ENCODE assay signal across 18 cellular contexts in the genomic region with DNA sequence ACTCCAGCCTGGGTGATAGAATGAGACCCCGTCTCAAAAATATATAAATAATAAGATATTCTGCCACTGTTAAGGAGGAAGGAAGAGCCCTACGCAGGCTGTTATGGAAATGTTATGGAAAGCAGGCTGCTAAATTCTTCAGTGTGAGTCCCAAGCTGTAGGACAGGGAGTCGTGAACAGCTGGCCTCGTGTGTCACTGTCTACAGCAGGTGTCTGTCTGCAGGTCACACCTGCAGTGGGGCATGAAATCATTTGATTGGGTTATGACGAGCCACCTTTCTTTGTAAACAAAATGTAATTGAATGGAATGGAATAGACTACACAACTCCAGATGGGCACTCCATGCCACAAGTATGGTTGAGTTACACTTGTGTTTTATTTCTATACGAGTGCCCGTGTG. TPM values are rescaled to one million over a fixed set of nuclear protein-coding genes. Genes with fewer than 3 reads are reported as not detected.
DNase-seq lines count a peak whose midpoint lies in the region; ATAC-seq and TF ChIP-seq lines count a peak whose summit lies in the region.
"Had no signal": no experiment of that assay in that cellular context is flagged by ENCODE, and none has a peak within 500 bp of the region (broad histone marks: within the 10 kb centered on the region; RNA-seq: fewer than 3 reads in every experiment).

No MANE protein-coding gene starts in this region.

- CTCF ChIA-PET in OCI-LY7 (lab: Charles Lee; ENCODE audit: unreplicated experiment), result no interaction called here

- H4K20me1 ChIP-seq in OCI-LY7 (ENCODE audit: insufficient read depth, low read length), result no peaks in the 10 kb centered on the region

- no peaks in the 10 kb centered on the region for H3K36me3 Mint-ChIP-seq in activated naive CD8-positive, alpha-beta T cell treated with anti-CD3 and anti-CD28 coated beads, Interleukin-2, amount 50 U/mL, for 24 hours (ENCODE audit: low read depth)
- H3K36me3 Mint-ChIP-seq: activated naive CD8-positive, alpha-beta T cell had no signal

- H3K27ac Mint-ChIP-seq in activated naive CD8-positive, alpha-beta T cell treated with anti-CD3 and anti-CD28 coated beads, Interleukin-2, amount 50 U/mL, for 24 hours, result no peak overlapping the region
- H3K27ac Mint-ChIP-seq: activated naive CD8-positive, alpha-beta T cell had no signal

- H2AFZ ChIP-seq in OCI-LY7 (ENCODE audit: low read length), result no peak overlapping the region
- H2AFZ ChIP-seq: PC-9 had no signal

- H3K4me2 ChIP-seq in OCI-LY7 (ENCODE audit: low read length), result peak overlapping the region; percentile 3; the same call in 1 of the 2 replicates
- H3K4me2 ChIP-seq: PC-9 had no signal

- no peak overlapping the region for H3K4me3 ChIP-seq in OCI-LY7 (ENCODE audit: low read depth, low read length, poor library complexity, severe bottlenecking)
- no peak overlapping the region for H3K4me3 ChIP-seq in upper lobe of right lung
- H3K4me3 ChIP-seq: PC-9 had no signal

- intact Hi-C loops in OCI-LY7 (cut with micrococcal nuclease; ENCODE audit: unreplicated experiment), result no loop called here
- intact Hi-C loops in upper lobe of right lung (cut with DNase I), result no loop called here

- BruUV-seq in OCI-LY7 (replicated peaks; lab: Mats Ljungman, UMichigan), result no TSS peak

- H3K4me1 ChIP-seq in OCI-LY7 (ENCODE audit: insufficient read depth, low read length, poor library complexity, severe bottlenecking) (peaks cover 26% of the 10 kb centered on the region), upper lobe of right lung (peaks cover 29% of the 10 kb centered on the region)

- POLR2A ChIA-PET in OCI-LY7 (lab: Charles Lee), result interaction anchor here (0.7 to 1.4 kb wide), 4 partner anchors 8 to 20 kb away, joined by 3 to 6 read pairs (median 4); no protein-coding TSS in a partner anchor

- no peaks in the 10 kb centered on the region for H3K36me3 ChIP-seq in OCI-LY7 (ENCODE audit: insufficient read depth, low read length)
- no peaks in the 10 kb centered on the region for H3K36me3 ChIP-seq in upper lobe of right lung
- H3K36me3 ChIP-seq: brain microvascular endothelial cell had no signal

- no peaks in the 10 kb centered on the region for H3K9me3 ChIP-seq in OCI-LY7 (ENCODE audit: low read length)
- H3K9me3 ChIP-seq in upper lobe of right lung, result no peaks in the 10 kb centered on the region

- DNase-seq in NCI-H2081 (lab: John Stamatoyannopoulos, UW) (peak; percentile 32 to 65), NCI-H2081 treated with DMSO at 0.1 percent for 48 hours (lab: John Stamatoyannopoulos, UW) (no peak), NCI-H2107 (lab: John Stamatoyannopoulos, UW) (peak; percentile 71), OCI-LY7 (ENCODE audit: low spot score) (peak; percentile 79), upper lobe of right lung (peak; percentile 3), SKM-1 (lab: John Stamatoyannopoulos, UW; ENCODE audit: unreplicated experiment) (no peak)
- DNase-seq in activated naive CD8-positive, alpha-beta T cell treated with anti-CD3 and anti-CD28 coated beads, Interleukin-2, amount 50 U/mL, for 24 hours, result no peak
- DNase-seq: activated CD4-positive, alpha-beta T cell treated with anti-CD3 and anti-CD28 coated beads, Interleukin-2, amount 50 U/mL, for 1 hour; activated T-cell treated with anti-CD3 and anti-CD28 coated beads, Interleukin-2, amount 50 U/mL, for 1 hour; brain microvascular endothelial cell; NCI-H446; PC-9; stimulated activated naive CD8-positive, alpha-beta T cell treated with anti-CD3 and anti-CD28 coated beads, Interleukin-15, Interleukin-2, amounts not matched to agents 100 U/mL and 50 U/mL, for 24 hours had no signal

- no peak overlapping the region for H3K4me3 Mint-ChIP-seq in activated naive CD8-positive, alpha-beta T cell treated with anti-CD3 and anti-CD28 coated beads, Interleukin-2, amount 50 U/mL, for 24 hours
- H3K4me3 Mint-ChIP-seq: activated naive CD8-positive, alpha-beta T cell; CD14-positive monocyte had no signal

- TF ChIP-seq CTCF in OCI-LY7 (conservative IDR thresholded peaks at IDR 0.05; ENCODE audit: low read length) (no peak), upper lobe of right lung (IDR thresholded peaks at IDR 0.05) (no peak)

- H3K27ac ChIP-seq in OCI-LY7 (ENCODE audit: low read depth, low read length, poor library complexity, severe bottlenecking), result no peak overlapping the region
- H3K27ac ChIP-seq in upper lobe of right lung, result no peak overlapping the region
- H3K27ac ChIP-seq: brain microvascular endothelial cell, epithelial cell of prostate, PC-9 had no signal

- no peaks in the 10 kb centered on the region for H3K79me2 ChIP-seq in OCI-LY7 (ENCODE audit: insufficient read depth, low read depth, low read length)

- H3K27me3 Mint-ChIP-seq in activated naive CD8-positive, alpha-beta T cell treated with anti-CD3 and anti-CD28 coated beads, Interleukin-2, amount 50 U/mL, for 24 hours, result no peaks in the 10 kb centered on the region
- H3K27me3 Mint-ChIP-seq: activated naive CD8-positive, alpha-beta T cell had no signal

- no peaks in the 10 kb centered on the region for H3K27me3 ChIP-seq in upper lobe of right lung
- H3K27me3 ChIP-seq: brain microvascular endothelial cell had no signal

- peaks cover 14% of the 10 kb centered on the region for H3K4me1 Mint-ChIP-seq in activated naive CD8-positive, alpha-beta T cell treated with anti-CD3 and anti-CD28 coated beads, Interleukin-2, amount 50 U/mL, for 24 hours

- no peaks in the 10 kb centered on the region for H3K9me2 ChIP-seq in OCI-LY7 (ENCODE audit: insufficient read depth, low read length)

- no peaks in the 10 kb centered on the region for H3K9me3 Mint-ChIP-seq in activated naive CD8-positive, alpha-beta T cell treated with anti-CD3 and anti-CD28 coated beads, Interleukin-2, amount 50 U/mL, for 24 hours
- H3K9me3 Mint-ChIP-seq: CD14-positive monocyte had no signal

- ATAC-seq in upper lobe of right lung, result no peak
- ATAC-seq in GM19351 (IDR thresholded peaks at IDR 0.05; ENCODE audit: unreplicated experiment), result no peak
- no peak for ATAC-seq in activated naive CD8-positive, alpha-beta T cell treated with anti-CD3 and anti-CD28 coated beads, Interleukin-2, amount 50 U/mL, for 24 hours
- ATAC-seq: SK-N-SH treated with all-trans-retinoic acid at 6 μM for 48 hours; stimulated activated naive CD8-positive, alpha-beta T cell treated with anti-CD3 and anti-CD28 coated beads, Interleukin-15, Interleukin-2, amounts not matched to agents 100 U/mL and 50 U/mL, for 24 hours had no signal

RNA-seq across cellular contexts. Expression of gene LITAF, which starts 15.6 kb away (rescaled TPM):
- total RNA-seq in OCI-LY7 (2014; rRNA removed; shearing (Covaris generic)), result 12.2 and 18.4 TPM in 2 replicates
- 34.2 and 43.2 TPM in 2 replicates for total RNA-seq in OCI-LY7 (2022)
- 242 TPM for total RNA-seq in upper lobe of right lung

Comparison
In these comparisons a context has a peak if more than half of its experiments do, and no peak if none do; other contexts are left out.
1. DNase-seq: peak in NCI-H2081 (2 of 2), NCI-H2107 (single experiment), OCI-LY7 (single experiment) and upper lobe of right lung (single experiment); none in NCI-H2081 treated with DMSO at 0.1 percent for 48 hours (single experiment), SKM-1 (single experiment) and activated naive CD8-positive, alpha-beta T cell treated with anti-CD3 and anti-CD28 coated beads, Interleukin-2, amount 50 U/mL, for 24 hours (single experiment).